Comparison of ENCODE assay signal across 16 cellular contexts in genomic region chr2:173959909-173960308, GRCh38. TPM values are rescaled to one million over a fixed set of nuclear protein-coding genes. Genes with fewer than 3 reads are reported as not detected.
A peak's percentile ranks its signal among the peaks of the same experiment; 100 is the strongest.
DNase-seq lines count a peak whose midpoint lies in the region; ATAC-seq, FAIRE-seq and TF ChIP-seq lines count a peak whose summit lies in the region.
"Had no signal": no experiment of that assay in that cellular context is flagged by ENCODE, and none has a peak within 500 bp of the region (broad histone marks: within the 10 kb centered on the region; RNA-seq: fewer than 3 reads in every experiment).

No MANE protein-coding gene starts in this region.

- CTCF ChIA-PET in activated CD4-positive, alpha-beta T cell treated with anti-CD3 and anti-CD28 coated beads for 36 hours (lab: Charles Lee): no interaction called here
- CTCF ChIA-PET in OCI-LY7 (lab: Charles Lee; ENCODE audit: unreplicated experiment) (no interaction called here), GM12878 (lab: Yijun Ruan, JAX) (no interaction called here)

- peaks cover 58% of the 10 kb centered on the region for H3K36me3 Mint-ChIP-seq in activated CD4-positive, alpha-beta T cell treated with anti-CD3 and anti-CD28 coated beads for 36 hours (ENCODE audit: low read depth)
- H3K36me3 Mint-ChIP-seq in progenitor cell of endocrine pancreas (ENCODE audit: insufficient read depth): peaks cover 26% of the 10 kb centered on the region

- RAD21 ChIA-PET in GM12878 (lab: Charles Lee; ENCODE audit: unreplicated experiment): interaction anchor here (1.8 kb wide), 1 partner anchor 15 kb away, joined by 3 read pairs; no protein-coding TSS in a partner anchor

- no peaks in the 10 kb centered on the region for H3K27me3 ChIP-seq in GM12878 (replicated peaks in 1 of 2; ENCODE audit: control insufficient read depth in 2 of 2, insufficient read depth in 2 of 2, low read length in 1 of 2)
- H3K27me3 ChIP-seq in spleen (replicated peaks in 1 of 7): no peaks in the 10 kb centered on the region
- no peaks in the 10 kb centered on the region for H3K27me3 ChIP-seq in adrenal gland
- H3K27me3 ChIP-seq: testis had no signal

- BruUV-seq in OCI-LY7 (replicated peaks; lab: Mats Ljungman, UMichigan): no TSS peak
- BruUV-seq in GM12878 (replicated peaks; lab: Mats Ljungman, UMichigan): no TSS peak

- POLR2A ChIA-PET in activated CD4-positive, alpha-beta T cell treated with anti-CD3 and anti-CD28 coated beads for 36 hours (lab: Charles Lee): interaction anchor here (0.7 kb wide), 1 partner anchor 64 kb away, joined by 5 read pairs; no protein-coding TSS in a partner anchor
- POLR2A ChIA-PET in OCI-LY7 (lab: Charles Lee) (interaction anchor here (0.7 to 1.0 kb wide), 2 partner anchors 8 to 10 kb away, joined by 3 to 4 read pairs; no protein-coding TSS in a partner anchor), GM12878 (lab: Charles Lee) (interaction anchor here (0.5 kb wide), 1 partner anchor 844 kb away, joined by 3 read pairs; no protein-coding TSS in a partner anchor)

- peak overlapping the region; percentile 8 for H3K27ac ChIP-seq in OCI-LY7 (ENCODE audit: low read depth, low read length, poor library complexity, severe bottlenecking)
- no peak overlapping the region for H3K27ac ChIP-seq in GM12878 (ENCODE audit: control insufficient read depth, insufficient read depth)
- H3K27ac ChIP-seq in spleen: peak overlapping the region in 2 of 8 donors; percentile 100
- no peak overlapping the region for H3K27ac ChIP-seq in adrenal gland
- H3K27ac ChIP-seq: testis had no signal

- no peak for FAIRE-seq in GM12878 (lab: Jason Lieb, UNC)
- FAIRE-seq: small intestine had no signal

- SMC1A ChIA-PET in GM12878 (lab: Charles Lee; ENCODE audit: uncharacterized antibody, unreplicated experiment): interaction anchor here (2.1 kb wide), 1 partner anchor 16 kb away, joined by 6 read pairs; no protein-coding TSS in a partner anchor

- H3K79me2 ChIP-seq in OCI-LY7 (ENCODE audit: insufficient read depth, low read depth, low read length): peaks cover 85% of the 10 kb centered on the region
- H3K79me2 ChIP-seq in GM12878 (ENCODE audit: control insufficient read depth, insufficient read depth, low read length): peaks cover 92% of the 10 kb centered on the region

- no peak for TF ChIP-seq EP300 in GM12878 (IDR thresholded peaks at IDR 0.05; ENCODE audit: borderline replicate concordance in 1 of 2, control insufficient read depth in 1 of 2, low read depth in 2 of 2, low read length in 2 of 2)

- H2AFZ ChIP-seq in OCI-LY7 (ENCODE audit: low read length) (no peak overlapping the region), GM12878 (ENCODE audit: control insufficient read depth, low read depth, low read length) (no peak overlapping the region)

- H3K4me2 ChIP-seq in OCI-LY7 (ENCODE audit: low read length) (peak overlapping the region; percentile 63), GM12878 (ENCODE audit: control insufficient read depth, insufficient read depth) (no peak overlapping the region)

- no peak for ATAC-seq in activated CD4-positive, alpha-beta T cell treated with anti-CD3 and anti-CD28 coated beads for 36 hours
- no peak for ATAC-seq in GM12878
- ATAC-seq: Right ventricle myocardium inferior had no signal

- no peaks in the 10 kb centered on the region for H3K9me3 Mint-ChIP-seq in activated CD4-positive, alpha-beta T cell treated with anti-CD3 and anti-CD28 coated beads for 36 hours (ENCODE audit: low read depth)
- no peaks in the 10 kb centered on the region for H3K9me3 Mint-ChIP-seq in progenitor cell of endocrine pancreas (ENCODE audit: low read depth)

- H3K4me1 ChIP-seq in OCI-LY7 (ENCODE audit: insufficient read depth, low read length, poor library complexity, severe bottlenecking) (peaks cover 52% of the 10 kb centered on the region), GM12878 (ENCODE audit: control insufficient read depth, insufficient read depth, low read length) (no peaks in the 10 kb centered on the region), spleen (peaks cover 51 to 84% (median 82%) of the 10 kb centered on the region in 6 donors), adrenal gland (replicated peaks in 1 of 2) (peaks cover 10 to 68% of the 10 kb centered on the region in 2 donors)

- H3K27ac Mint-ChIP-seq in activated CD4-positive, alpha-beta T cell treated with anti-CD3 and anti-CD28 coated beads for 36 hours: peak overlapping the region; percentile 73
- H3K27ac Mint-ChIP-seq in progenitor cell of endocrine pancreas: peak overlapping the region; percentile 67

- H3K4me3 ChIP-seq in OCI-LY7 (ENCODE audit: low read depth, low read length, poor library complexity, severe bottlenecking) (peak overlapping the region; percentile 100), GM12878 (peak overlapping the region; percentile 76; the same call in 1 of the 2 replicates), spleen (peak overlapping the region in 1 of 8 donors; percentile 8), adrenal gland (no peak overlapping the region)
- H3K4me3 ChIP-seq: testis had no signal

- H3K9me3 ChIP-seq in OCI-LY7 (ENCODE audit: low read length): peaks cover 15% of the 10 kb centered on the region
- no peaks in the 10 kb centered on the region for H3K9me3 ChIP-seq in GM12878 (replicated peaks; ENCODE audit: control insufficient read depth, insufficient read depth, low read length)
- peaks cover 0 to 8% (median 3%) of the 10 kb centered on the region in 8 donors for H3K9me3 ChIP-seq in spleen
- H3K9me3 ChIP-seq in adrenal gland (replicated peaks in 1 of 3): peaks cover 0 to 4% (median 0%) of the 10 kb centered on the region in 3 donors
- H3K9me3 ChIP-seq: testis had no signal

- H3K9me2 ChIP-seq in OCI-LY7 (ENCODE audit: insufficient read depth, low read length): no peaks in the 10 kb centered on the region

- TF ChIP-seq POLR2A in GM12878 (IDR thresholded peaks at IDR 0.05; ENCODE audit: low read depth, low read length) (no peak), spleen (IDR thresholded peaks at IDR 0.05) (no peak), adrenal gland (IDR thresholded peaks at IDR 0.05) (no peak)

- 100% methylated on average over 7 of the region's 7 CpGs for WGBS in GM12878 (ENCODE audit: insufficient coverage, insufficient replicate concordance, low lambda C conversion rate, missing lambda C conversion rate)
- WGBS in spleen, 5 donors: 86 to 93% (median 90%) methylated on average over 7 of the region's 7 CpGs
- WGBS in adrenal gland, 4 donors: 89 to 98% (median 93%) methylated on average over 7 of the region's 7 CpGs

- peaks cover 87% of the 10 kb centered on the region for H3K36me3 ChIP-seq in OCI-LY7 (ENCODE audit: insufficient read depth, low read length)
- H3K36me3 ChIP-seq in GM12878 (ENCODE audit: control insufficient read depth in 2 of 2, insufficient read depth in 2 of 2, low read length in 1 of 2): peaks cover 4 to 16% of the 10 kb centered on the region in 2 experiments
- peaks cover 0 to 24% (median 11%) of the 10 kb centered on the region in 6 donors for H3K36me3 ChIP-seq in spleen
- H3K36me3 ChIP-seq in adrenal gland (replicated peaks in 1 of 2): peaks cover 0 to 12% of the 10 kb centered on the region in 2 donors

- no peak for DNase-seq in activated CD4-positive, alpha-beta T cell treated with anti-CD3 and anti-CD28 coated beads for 36 hours
- no peak for DNase-seq in activated CD4-positive, alpha-beta T cell treated with anti-CD3 and anti-CD28 coated beads for 4 hours
- DNase-seq in OCI-LY7 (ENCODE audit: low spot score): no peak
- DNase-seq in GM12878 (ENCODE audit: low read depth, low spot score): no peak
- no peak for DNase-seq in progenitor cell of endocrine pancreas (ENCODE audit: low spot score, unreplicated experiment)
- DNase-seq in NK-92 (lab: John Stamatoyannopoulos, UW; ENCODE audit: unreplicated experiment): no peak
- DNase-seq in spleen: no peak
- DNase-seq in adrenal gland: no peak
- DNase-seq: DMS 273 treated with DMSO at 0.1 percent for 48 hours, hippocampal formation, NCI-H146, NCI-H526, nucleus accumbens, small intestine, testis had no signal

- H4K20me1 ChIP-seq in OCI-LY7 (ENCODE audit: insufficient read depth, low read length) (peaks cover 50% of the 10 kb centered on the region), GM12878 (ENCODE audit: control insufficient read depth, insufficient read depth) (peaks cover 3% of the 10 kb centered on the region; the same call in 1 of the 2 replicates)

- no peaks in the 10 kb centered on the region for H3K27me3 Mint-ChIP-seq in activated CD4-positive, alpha-beta T cell treated with anti-CD3 and anti-CD28 coated beads for 36 hours
- no peaks in the 10 kb centered on the region for H3K27me3 Mint-ChIP-seq in progenitor cell of endocrine pancreas

- TF ChIP-seq CTCF in OCI-LY7 (conservative IDR thresholded peaks at IDR 0.05; ENCODE audit: low read length) (no peak), GM12878 (IDR thresholded peaks at IDR 0.05 in 2 of 3, conservative IDR thresholded peaks at IDR 0.05 in 1 of 3; ENCODE audit: control insufficient read depth in 2 of 3, extremely low read depth in 1 of 3, insufficient read depth in 1 of 3, low read depth in 3 of 3, low read length in 3 of 3) (no peak), progenitor cell of endocrine pancreas (IDR thresholded peaks at IDR 0.05; ENCODE audit: unreplicated experiment) (no peak), spleen (IDR thresholded peaks at IDR 0.05 in 8 of 11, conservative IDR thresholded peaks at IDR 0.05 in 3 of 11) (no peak), adrenal gland (IDR thresholded peaks at IDR 0.05) (no peak)

- intact Hi-C loops in activated CD4-positive, alpha-beta T cell treated with anti-CD3 and anti-CD28 coated beads for 36 hours (cut with DNase I, micrococcal nuclease): loop anchor here in 1 of 2 experiments (5.0 to 10.0 kb wide), 5 partner anchors 62 to 632 kb away; partner anchors contain the start of genes OLA1 and SP9
- intact Hi-C loops in OCI-LY7 (cut with micrococcal nuclease; ENCODE audit: unreplicated experiment) (loop anchor here (5.0 to 10.0 kb wide), 4 partner anchors 285 to 637 kb away; partner anchors contain the start of genes OLA1 and WIPF1), GM12878 (cut with micrococcal nuclease; ENCODE audit: unreplicated experiment) (loop anchor here (10.0 kb wide), 3 partner anchors 285 to 635 kb away; partner anchors contain the start of genes OLA1 and WIPF1), spleen (cut with DNase I; ENCODE audit: low total_unique reads) (loop anchor here (10.0 kb wide), 1 partner anchor 55 kb away; no protein-coding TSS in a partner anchor), adrenal gland (cut with DNase I) (no loop called here)

- H3K4me3 Mint-ChIP-seq in activated CD4-positive, alpha-beta T cell treated with anti-CD3 and anti-CD28 coated beads for 36 hours: peak overlapping the region; percentile 70
- H3K4me3 Mint-ChIP-seq in progenitor cell of endocrine pancreas (ENCODE audit: low read depth): no peak overlapping the region

- H3K9ac ChIP-seq in GM12878 (ENCODE audit: control insufficient read depth, insufficient read depth, low read length): no peak overlapping the region

- in situ Hi-C loops in GM12878 (cut with MboI): no loop called here

- peaks cover 62% of the 10 kb centered on the region for H3K4me1 Mint-ChIP-seq in activated CD4-positive, alpha-beta T cell treated with anti-CD3 and anti-CD28 coated beads for 36 hours
- peaks cover 28% of the 10 kb centered on the region for H3K4me1 Mint-ChIP-seq in progenitor cell of endocrine pancreas (ENCODE audit: low read depth)

- TF ChIP-seq RAD21 in GM12878 (IDR thresholded peaks at IDR 0.05; ENCODE audit: insufficient read depth, low read depth, low read length): no peak

RNA-seq across cellular contexts. Expression of gene SP3, which starts 5.3 kb away (rescaled TPM):
- 10 to 100 TPM; 83.8 to 91.4 TPM for total RNA-seq in activated CD4-positive, alpha-beta T cell treated with anti-CD3 and anti-CD28 coated beads for 36 hours
- total RNA-seq in OCI-LY7 (2014; rRNA removed; shearing (Covaris generic)): 129 and 150 TPM in 2 replicates
- total RNA-seq in OCI-LY7 (2022) (115 and 127 TPM in 2 replicates), GM12878 (2014; rRNA removed) (81.8 and 82.6 TPM in 2 replicates), GM12878 (2014; rRNA removed; fragmentation: Illumina TruSeq; extraction: Trizol) (85.2 and 87.6 TPM in 2 replicates), GM12878 (2021) (70.7 and 74.8 TPM in 2 replicates), progenitor cell of endocrine pancreas (93.8 and 96.9 TPM in 2 replicates), spleen (100 to 1,000 TPM in 4 of 7 donors, 10 to 100 TPM in 3; 97.9 to 140 (median 103) TPM), adrenal gland (100 to 1,000 TPM in 1 of 8 donors, 10 to 100 TPM in 7; 50.5 to 118 (median 56.4) TPM)
- 171 and 179 TPM in 2 replicates for total RNA-seq in GM12878 (2013; cell fraction: nucleolus; rRNA removed)
- 17.5 TPM for polyA plus RNA-seq in GM12878 (2011; ENCODE audit: low read depth)
- polyA plus RNA-seq in GM12878 (2011; rRNA removed) (71.0 and 94.6 TPM in 2 replicates), GM12878 (2014; fragmentation: Illumina TruSeq; extraction: Trizol) (62.3 and 80.9 TPM in 2 replicates), GM12878 (2014; fragmentation: Nextera tagmentation; extraction: Ambion mirVana) (10 to 100 TPM in 1 of 2 experiments, 1 to 10 TPM in 1; 9.9 to 12.2 TPM), GM12878 (2014; rRNA removed) (42.4 TPM in 2 replicates), GM12878 (2016; fragmentation: Nextera tagmentation; extraction: Ambion mirVana) (10 to 100 TPM; 35.8 to 36.2 TPM), spleen (10 to 100 TPM; 17.4 to 23.2 (median 22.8) TPM), adrenal gland (10 to 100 TPM in 1 of 3 donors, 1 to 10 TPM in 2; 8.9 to 42.5 (median 10.0) TPM)
- polyA plus RNA-seq in GM12878 (2011; cell fraction: cytosol; rRNA removed): 31.1 and 34.6 TPM in 2 replicates
- polyA plus RNA-seq in GM12878 (2011; cell fraction: nucleus; rRNA removed): 36.5 and 43.8 TPM in 2 replicates
- 19.5 and 25.2 TPM in 2 replicates for polyA plus RNA-seq in GM12878 (2012)
- polyA minus RNA-seq in GM12878 (2011; rRNA and poly(A)+ RNA removed): 114 and 144 TPM in 2 replicates
- polyA minus RNA-seq in GM12878 (2011; cell fraction: cytosol; rRNA and poly(A)+ RNA removed): 35.6 and 37.4 TPM in 2 replicates
- 87.9 and 121 TPM in 2 replicates for polyA minus RNA-seq in GM12878 (2011; cell fraction: nucleus; rRNA and poly(A)+ RNA removed)

Comparison
In these comparisons a context has a peak if more than half of its experiments do, and no peak if none do; other contexts are left out.
1. H3K4me3 ChIP-seq: peak in OCI-LY7 (single experiment) and GM12878 (single experiment); none in adrenal gland (0 of 4).
2. intact Hi-C loops: an anchor here in OCI-LY7 (5.0 to 10.0 kb wide), GM12878 (10.0 kb wide) and spleen (10.0 kb wide); none called in adrenal gland.